Comparison of ENCODE assay signal across 1 cellular context in the genomic region with DNA sequence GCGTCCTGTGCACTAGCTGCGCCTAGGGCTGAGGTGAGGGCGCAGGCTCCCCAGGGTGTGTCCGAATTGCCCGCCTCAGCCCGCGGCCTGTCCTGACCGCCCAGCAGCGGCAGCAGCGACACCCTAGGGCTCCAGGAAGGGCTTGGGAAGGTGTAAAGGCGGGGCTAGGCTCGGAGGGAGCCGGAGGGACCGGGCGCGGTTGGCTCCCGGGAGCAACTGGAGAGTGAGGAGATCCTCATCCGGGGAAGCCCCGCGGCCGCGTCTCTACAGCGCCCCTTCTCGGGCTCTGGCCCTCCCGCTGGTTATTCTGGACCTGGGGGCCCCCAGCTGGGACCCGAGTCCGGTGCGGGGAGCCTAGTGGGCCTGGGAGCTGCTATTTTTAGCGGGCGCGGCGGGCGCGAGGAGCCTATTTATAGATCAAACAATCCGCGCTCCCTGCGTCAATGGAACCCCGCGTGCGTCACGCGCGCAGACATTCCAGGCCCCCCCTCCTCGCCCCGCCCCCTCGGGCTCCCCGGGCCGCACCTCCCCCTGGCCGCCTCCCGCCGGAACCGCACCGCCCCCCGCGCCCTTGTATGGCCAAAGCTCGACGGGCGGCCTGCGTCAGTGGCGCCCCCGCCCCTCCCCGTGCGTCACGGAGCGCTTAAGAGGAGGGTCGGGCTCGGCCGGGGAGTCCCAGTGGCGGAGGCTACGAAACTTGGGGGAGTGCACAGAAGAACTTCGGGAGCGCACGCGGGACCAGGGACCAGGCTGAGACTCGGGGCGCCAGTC.
TF ChIP-seq lines count a peak whose summit lies in the region.

A gene (plus strand): TSS at position 672 of the 771 bp plus-strand sequence. CDS start 2,887 bp downstream, outside the sequence.

TF ChIP-seq in HepG2, 621 proteins besides CTCF, POLR2A, EP300 and RAD21 (continued from another document and continues in another):
- TF ChIP-seq, protein P1, sequence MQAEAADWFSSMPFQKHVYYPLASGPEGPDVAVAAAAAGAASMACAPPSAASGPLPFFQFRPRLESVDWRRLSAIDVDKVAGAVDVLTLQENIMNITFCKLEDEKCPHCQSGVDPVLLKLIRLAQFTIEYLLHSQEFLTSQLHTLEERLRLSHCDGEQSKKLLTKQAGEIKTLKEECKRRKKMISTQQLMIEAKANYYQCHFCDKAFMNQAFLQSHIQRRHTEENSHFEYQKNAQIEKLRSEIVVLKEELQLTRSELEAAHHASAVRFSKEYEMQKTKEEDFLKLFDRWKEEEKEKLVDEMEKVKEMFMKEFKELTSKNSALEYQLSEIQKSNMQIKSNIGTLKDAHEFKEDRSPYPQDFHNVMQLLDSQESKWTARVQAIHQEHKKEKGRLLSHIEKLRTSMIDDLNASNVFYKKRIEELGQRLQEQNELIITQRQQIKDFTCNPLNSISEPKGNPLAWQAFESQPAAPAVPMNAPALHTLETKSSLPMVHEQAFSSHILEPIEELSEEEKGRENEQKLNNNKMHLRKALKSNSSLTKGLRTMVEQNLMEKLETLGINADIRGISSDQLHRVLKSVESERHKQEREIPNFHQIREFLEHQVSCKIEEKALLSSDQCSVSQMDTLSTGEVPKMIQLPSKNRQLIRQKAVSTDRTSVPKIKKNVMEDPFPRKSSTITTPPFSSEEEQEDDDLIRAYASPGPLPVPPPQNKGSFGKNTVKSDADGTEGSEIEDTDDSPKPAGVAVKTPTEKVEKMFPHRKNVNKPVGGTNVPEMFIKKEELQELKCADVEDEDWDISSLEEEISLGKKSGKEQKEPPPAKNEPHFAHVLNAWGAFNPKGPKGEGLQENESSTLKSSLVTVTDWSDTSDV (CRISPR knock-in tag; IDR thresholded peaks at IDR 0.05) = no peak
- TF ChIP-seq PPARG (CRISPR knock-in tag; conservative IDR thresholded peaks at IDR 0.05) (no peak), ZBTB42 (CRISPR knock-in tag; IDR thresholded peaks at IDR 0.05) (no peak), ARHGAP35 (CRISPR knock-in tag; IDR thresholded peaks at IDR 0.05; ENCODE audit: borderline replicate concordance) (no peak), KLF6 (CRISPR knock-in tag; IDR thresholded peaks at IDR 0.05) (peak; percentile 76), TARDBP (CRISPR knock-in tag; IDR thresholded peaks at IDR 0.05) (0 out of 2 replicates have a peak, but pooled peaks have one; percentile 49), FOSL2 (CRISPR knock-in tag; IDR thresholded peaks at IDR 0.05) (peak; percentile 39; the same call in 1 of the 2 replicates), KDM2A (CRISPR knock-in tag; IDR thresholded peaks at IDR 0.05; ENCODE audit: borderline replicate concordance, low read depth) (peak; percentile 48; the same call in 1 of the 2 replicates), FOXC1 (CRISPR knock-in tag; IDR thresholded peaks at IDR 0.05; ENCODE audit: borderline replicate concordance) (no peak), KMT2A (CRISPR knock-in tag; IDR thresholded peaks at IDR 0.05) (no peak), NCOA5 (CRISPR knock-in tag; IDR thresholded peaks at IDR 0.05) (no peak), GFI1 (CRISPR knock-in tag; IDR thresholded peaks at IDR 0.05; ENCODE audit: borderline replicate concordance) (no peak; the same call in 1 of the 2 replicates), ZNF382 (CRISPR knock-in tag; IDR thresholded peaks at IDR 0.05; ENCODE audit: borderline replicate concordance) (no peak), NKX3-1 (CRISPR knock-in tag; IDR thresholded peaks at IDR 0.05) (no peak; the same call in 1 of the 2 replicates), TBX2 (CRISPR knock-in tag; IDR thresholded peaks at IDR 0.05; ENCODE audit: borderline replicate concordance) (peak; percentile 54), ZFYVE20 (CRISPR knock-in tag; IDR thresholded peaks at IDR 0.05; ENCODE audit: borderline replicate concordance, low read depth) (no peak), HDAC6 (IDR thresholded peaks at IDR 0.05; ENCODE audit: low read depth, low read length) (no peak), ADNP (CRISPR knock-in tag; IDR thresholded peaks at IDR 0.05) (no peak), ZNF550 (CRISPR knock-in tag; IDR thresholded peaks at IDR 0.05; ENCODE audit: borderline replicate concordance) (no peak), HMG20A (CRISPR knock-in tag; IDR thresholded peaks at IDR 0.05; ENCODE audit: borderline replicate concordance) (no peak), AKAP8 (CRISPR knock-in tag; IDR thresholded peaks at IDR 0.05) (peak; percentile 78; the same call in 1 of the 2 replicates)
- TF ChIP-seq, protein P2, sequence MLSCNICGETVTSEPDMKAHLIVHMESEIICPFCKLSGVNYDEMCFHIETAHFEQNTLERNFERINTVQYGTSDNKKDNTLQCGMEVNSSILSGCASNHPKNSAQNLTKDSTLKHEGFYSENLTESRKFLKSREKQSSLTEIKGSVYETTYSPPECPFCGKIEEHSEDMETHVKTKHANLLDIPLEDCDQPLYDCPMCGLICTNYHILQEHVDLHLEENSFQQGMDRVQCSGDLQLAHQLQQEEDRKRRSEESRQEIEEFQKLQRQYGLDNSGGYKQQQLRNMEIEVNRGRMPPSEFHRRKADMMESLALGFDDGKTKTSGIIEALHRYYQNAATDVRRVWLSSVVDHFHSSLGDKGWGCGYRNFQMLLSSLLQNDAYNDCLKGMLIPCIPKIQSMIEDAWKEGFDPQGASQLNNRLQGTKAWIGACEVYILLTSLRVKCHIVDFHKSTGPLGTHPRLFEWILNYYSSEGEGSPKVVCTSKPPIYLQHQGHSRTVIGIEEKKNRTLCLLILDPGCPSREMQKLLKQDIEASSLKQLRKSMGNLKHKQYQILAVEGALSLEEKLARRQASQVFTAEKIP (CRISPR knock-in tag; IDR thresholded peaks at IDR 0.05; ENCODE audit: borderline replicate concordance) = no peak
- TF ChIP-seq, protein P3, sequence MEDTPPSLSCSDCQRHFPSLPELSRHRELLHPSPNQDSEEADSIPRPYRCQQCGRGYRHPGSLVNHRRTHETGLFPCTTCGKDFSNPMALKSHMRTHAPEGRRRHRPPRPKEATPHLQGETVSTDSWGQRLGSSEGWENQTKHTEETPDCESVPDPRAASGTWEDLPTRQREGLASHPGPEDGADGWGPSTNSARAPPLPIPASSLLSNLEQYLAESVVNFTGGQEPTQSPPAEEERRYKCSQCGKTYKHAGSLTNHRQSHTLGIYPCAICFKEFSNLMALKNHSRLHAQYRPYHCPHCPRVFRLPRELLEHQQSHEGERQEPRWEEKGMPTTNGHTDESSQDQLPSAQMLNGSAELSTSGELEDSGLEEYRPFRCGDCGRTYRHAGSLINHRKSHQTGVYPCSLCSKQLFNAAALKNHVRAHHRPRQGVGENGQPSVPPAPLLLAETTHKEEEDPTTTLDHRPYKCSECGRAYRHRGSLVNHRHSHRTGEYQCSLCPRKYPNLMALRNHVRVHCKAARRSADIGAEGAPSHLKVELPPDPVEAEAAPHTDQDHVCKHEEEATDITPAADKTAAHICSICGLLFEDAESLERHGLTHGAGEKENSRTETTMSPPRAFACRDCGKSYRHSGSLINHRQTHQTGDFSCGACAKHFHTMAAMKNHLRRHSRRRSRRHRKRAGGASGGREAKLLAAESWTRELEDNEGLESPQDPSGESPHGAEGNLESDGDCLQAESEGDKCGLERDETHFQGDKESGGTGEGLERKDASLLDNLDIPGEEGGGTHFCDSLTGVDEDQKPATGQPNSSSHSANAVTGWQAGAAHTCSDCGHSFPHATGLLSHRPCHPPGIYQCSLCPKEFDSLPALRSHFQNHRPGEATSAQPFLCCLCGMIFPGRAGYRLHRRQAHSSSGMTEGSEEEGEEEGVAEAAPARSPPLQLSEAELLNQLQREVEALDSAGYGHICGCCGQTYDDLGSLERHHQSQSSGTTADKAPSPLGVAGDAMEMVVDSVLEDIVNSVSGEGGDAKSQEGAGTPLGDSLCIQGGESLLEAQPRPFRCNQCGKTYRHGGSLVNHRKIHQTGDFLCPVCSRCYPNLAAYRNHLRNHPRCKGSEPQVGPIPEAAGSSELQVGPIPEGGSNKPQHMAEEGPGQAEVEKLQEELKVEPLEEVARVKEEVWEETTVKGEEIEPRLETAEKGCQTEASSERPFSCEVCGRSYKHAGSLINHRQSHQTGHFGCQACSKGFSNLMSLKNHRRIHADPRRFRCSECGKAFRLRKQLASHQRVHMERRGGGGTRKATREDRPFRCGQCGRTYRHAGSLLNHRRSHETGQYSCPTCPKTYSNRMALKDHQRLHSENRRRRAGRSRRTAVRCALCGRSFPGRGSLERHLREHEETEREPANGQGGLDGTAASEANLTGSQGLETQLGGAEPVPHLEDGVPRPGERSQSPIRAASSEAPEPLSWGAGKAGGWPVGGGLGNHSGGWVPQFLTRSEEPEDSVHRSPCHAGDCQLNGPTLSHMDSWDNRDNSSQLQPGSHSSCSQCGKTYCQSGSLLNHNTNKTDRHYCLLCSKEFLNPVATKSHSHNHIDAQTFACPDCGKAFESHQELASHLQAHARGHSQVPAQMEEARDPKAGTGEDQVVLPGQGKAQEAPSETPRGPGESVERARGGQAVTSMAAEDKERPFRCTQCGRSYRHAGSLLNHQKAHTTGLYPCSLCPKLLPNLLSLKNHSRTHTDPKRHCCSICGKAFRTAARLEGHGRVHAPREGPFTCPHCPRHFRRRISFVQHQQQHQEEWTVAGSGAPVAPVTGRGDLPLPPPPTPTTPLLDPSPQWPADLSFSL (CRISPR knock-in tag; IDR thresholded peaks at IDR 0.05) = no peak
- TF ChIP-seq, protein P4, sequence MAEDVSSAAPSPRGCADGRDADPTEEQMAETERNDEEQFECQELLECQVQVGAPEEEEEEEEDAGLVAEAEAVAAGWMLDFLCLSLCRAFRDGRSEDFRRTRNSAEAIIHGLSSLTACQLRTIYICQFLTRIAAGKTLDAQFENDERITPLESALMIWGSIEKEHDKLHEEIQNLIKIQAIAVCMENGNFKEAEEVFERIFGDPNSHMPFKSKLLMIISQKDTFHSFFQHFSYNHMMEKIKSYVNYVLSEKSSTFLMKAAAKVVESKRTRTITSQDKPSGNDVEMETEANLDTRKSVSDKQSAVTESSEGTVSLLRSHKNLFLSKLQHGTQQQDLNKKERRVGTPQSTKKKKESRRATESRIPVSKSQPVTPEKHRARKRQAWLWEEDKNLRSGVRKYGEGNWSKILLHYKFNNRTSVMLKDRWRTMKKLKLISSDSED (CRISPR knock-in tag; IDR thresholded peaks at IDR 0.05) = no peak
- TF ChIP-seq, protein P5, sequence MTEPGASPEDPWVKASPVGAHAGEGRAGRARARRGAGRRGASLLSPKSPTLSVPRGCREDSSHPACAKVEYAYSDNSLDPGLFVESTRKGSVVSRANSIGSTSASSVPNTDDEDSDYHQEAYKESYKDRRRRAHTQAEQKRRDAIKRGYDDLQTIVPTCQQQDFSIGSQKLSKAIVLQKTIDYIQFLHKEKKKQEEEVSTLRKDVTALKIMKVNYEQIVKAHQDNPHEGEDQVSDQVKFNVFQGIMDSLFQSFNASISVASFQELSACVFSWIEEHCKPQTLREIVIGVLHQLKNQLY (CRISPR knock-in tag; IDR thresholded peaks at IDR 0.05) = no peak
- TF ChIP-seq, protein P6, sequence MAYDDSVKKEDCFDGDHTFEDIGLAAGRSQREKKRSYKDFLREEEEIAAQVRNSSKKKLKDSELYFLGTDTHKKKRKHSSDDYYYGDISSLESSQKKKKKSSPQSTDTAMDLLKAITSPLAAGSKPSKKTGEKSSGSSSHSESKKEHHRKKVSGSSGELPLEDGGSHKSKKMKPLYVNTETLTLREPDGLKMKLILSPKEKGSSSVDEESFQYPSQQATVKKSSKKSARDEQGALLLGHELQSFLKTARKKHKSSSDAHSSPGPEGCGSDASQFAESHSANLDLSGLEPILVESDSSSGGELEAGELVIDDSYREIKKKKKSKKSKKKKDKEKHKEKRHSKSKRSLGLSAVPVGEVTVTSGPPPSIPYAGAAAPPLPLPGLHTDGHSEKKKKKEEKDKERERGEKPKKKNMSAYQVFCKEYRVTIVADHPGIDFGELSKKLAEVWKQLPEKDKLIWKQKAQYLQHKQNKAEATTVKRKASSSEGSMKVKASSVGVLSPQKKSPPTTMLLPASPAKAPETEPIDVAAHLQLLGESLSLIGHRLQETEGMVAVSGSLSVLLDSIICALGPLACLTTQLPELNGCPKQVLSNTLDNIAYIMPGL (CRISPR knock-in tag; IDR thresholded peaks at IDR 0.05; ENCODE audit: borderline replicate concordance in 1 of 2, low read depth in 1 of 2) = peak; percentile 27 to 69; a peak in 3 of 4 replicates
- TF ChIP-seq, protein P7, sequence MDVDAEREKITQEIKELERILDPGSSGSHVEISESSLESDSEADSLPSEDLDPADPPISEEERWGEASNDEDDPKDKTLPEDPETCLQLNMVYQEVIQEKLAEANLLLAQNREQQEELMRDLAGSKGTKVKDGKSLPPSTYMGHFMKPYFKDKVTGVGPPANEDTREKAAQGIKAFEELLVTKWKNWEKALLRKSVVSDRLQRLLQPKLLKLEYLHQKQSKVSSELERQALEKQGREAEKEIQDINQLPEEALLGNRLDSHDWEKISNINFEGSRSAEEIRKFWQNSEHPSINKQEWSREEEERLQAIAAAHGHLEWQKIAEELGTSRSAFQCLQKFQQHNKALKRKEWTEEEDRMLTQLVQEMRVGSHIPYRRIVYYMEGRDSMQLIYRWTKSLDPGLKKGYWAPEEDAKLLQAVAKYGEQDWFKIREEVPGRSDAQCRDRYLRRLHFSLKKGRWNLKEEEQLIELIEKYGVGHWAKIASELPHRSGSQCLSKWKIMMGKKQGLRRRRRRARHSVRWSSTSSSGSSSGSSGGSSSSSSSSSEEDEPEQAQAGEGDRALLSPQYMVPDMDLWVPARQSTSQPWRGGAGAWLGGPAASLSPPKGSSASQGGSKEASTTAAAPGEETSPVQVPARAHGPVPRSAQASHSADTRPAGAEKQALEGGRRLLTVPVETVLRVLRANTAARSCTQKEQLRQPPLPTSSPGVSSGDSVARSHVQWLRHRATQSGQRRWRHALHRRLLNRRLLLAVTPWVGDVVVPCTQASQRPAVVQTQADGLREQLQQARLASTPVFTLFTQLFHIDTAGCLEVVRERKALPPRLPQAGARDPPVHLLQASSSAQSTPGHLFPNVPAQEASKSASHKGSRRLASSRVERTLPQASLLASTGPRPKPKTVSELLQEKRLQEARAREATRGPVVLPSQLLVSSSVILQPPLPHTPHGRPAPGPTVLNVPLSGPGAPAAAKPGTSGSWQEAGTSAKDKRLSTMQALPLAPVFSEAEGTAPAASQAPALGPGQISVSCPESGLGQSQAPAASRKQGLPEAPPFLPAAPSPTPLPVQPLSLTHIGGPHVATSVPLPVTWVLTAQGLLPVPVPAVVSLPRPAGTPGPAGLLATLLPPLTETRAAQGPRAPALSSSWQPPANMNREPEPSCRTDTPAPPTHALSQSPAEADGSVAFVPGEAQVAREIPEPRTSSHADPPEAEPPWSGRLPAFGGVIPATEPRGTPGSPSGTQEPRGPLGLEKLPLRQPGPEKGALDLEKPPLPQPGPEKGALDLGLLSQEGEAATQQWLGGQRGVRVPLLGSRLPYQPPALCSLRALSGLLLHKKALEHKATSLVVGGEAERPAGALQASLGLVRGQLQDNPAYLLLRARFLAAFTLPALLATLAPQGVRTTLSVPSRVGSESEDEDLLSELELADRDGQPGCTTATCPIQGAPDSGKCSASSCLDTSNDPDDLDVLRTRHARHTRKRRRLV (CRISPR knock-in tag; IDR thresholded peaks at IDR 0.05) = 0 out of 2 replicates have a peak, but pooled peaks have one; percentile 46
- TF ChIP-seq, protein P8, sequence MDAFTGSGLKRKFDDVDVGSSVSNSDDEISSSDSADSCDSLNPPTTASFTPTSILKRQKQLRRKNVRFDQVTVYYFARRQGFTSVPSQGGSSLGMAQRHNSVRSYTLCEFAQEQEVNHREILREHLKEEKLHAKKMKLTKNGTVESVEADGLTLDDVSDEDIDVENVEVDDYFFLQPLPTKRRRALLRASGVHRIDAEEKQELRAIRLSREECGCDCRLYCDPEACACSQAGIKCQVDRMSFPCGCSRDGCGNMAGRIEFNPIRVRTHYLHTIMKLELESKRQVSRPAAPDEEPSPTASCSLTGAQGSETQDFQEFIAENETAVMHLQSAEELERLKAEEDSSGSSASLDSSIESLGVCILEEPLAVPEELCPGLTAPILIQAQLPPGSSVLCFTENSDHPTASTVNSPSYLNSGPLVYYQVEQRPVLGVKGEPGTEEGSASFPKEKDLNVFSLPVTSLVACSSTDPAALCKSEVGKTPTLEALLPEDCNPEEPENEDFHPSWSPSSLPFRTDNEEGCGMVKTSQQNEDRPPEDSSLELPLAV (CRISPR knock-in tag; conservative IDR thresholded peaks at IDR 0.05; ENCODE audit: low read depth) = no peak
